20 cellular contexts compared by ENCODE assay signal in genomic region chr19:53892981-53893325, GRCh38. TPM values are rescaled to one million over a fixed set of nuclear protein-coding genes. Genes with fewer than 3 reads are reported as not detected.
DNase-seq lines count a peak whose midpoint lies in the region; ATAC-seq lines count a peak whose summit lies in the region.
"Had no signal": no experiment of that assay in that cellular context is flagged by ENCODE, and none has a peak within 500 bp of the region (broad histone marks: within the 10 kb centered on the region; RNA-seq: fewer than 3 reads in every experiment).

No MANE protein-coding gene starts in this region.

- DNase-seq in ELR (ENCODE audit: low read depth) = peak; percentile 32
- DNase-seq in HuH-7 (ENCODE audit: low spot score) = peak; percentile 64
- peak; percentile 35 for DNase-seq in SK-MEL-5 (ENCODE audit: low read depth, low spot score)
- peak; percentile 48 for DNase-seq in iPS-NIHi11 (ENCODE audit: low spot score)
- DNase-seq in KG1 (lab: John Stamatoyannopoulos, UW) = no peak
- DNase-seq in mesenteric fat pad (ENCODE audit: low spot score) = no peak
- DNase-seq: activated B cell treated with CpG ODN at 0.5 μM for 24 hours; amygdala; DMS53; NCI-H187 treated with DMSO at 0.1 percent for 48 hours; NCI-H510A treated with DMSO at 0.1 percent for 48 hours; stimulated activated CD4-positive, alpha-beta T cell treated with anti-CD3 and anti-CD28 coated beads, Interleukin-15, amount 100 ng/mL, for 24 hours; stimulated activated naive CD4-positive, alpha-beta T cell; upper lobe of right lung had no signal

- ATAC-seq in HG03097 (IDR thresholded peaks at IDR 0.05; ENCODE audit: low FRiP score, unreplicated experiment) (no peak), HG03135 (IDR thresholded peaks at IDR 0.05; ENCODE audit: unreplicated experiment) (no peak)
- ATAC-seq: upper lobe of right lung had no signal

- in situ Hi-C loops in SK-MEL-5 (cut with HindIII; ENCODE audit: low pct_unique_long_range_greater_than_20kb, low sequenced_read_pairs) = no loop called here

RNA-seq across cellular contexts. Expression of gene PRKCG, which starts 11.0 kb away (rescaled TPM):
- not detected in 2 replicates for total RNA-seq in SK-MEL-5 (2014; rRNA removed; shearing (Covaris generic))
- polyA plus RNA-seq in SK-MEL-5 (2015; cell fraction: cytosol; rRNA removed) = 0.07 and 0.18 TPM in 2 replicates
- polyA plus RNA-seq in SK-MEL-5 (2015; cell fraction: nucleus; rRNA removed) = not detected in 2 replicates
- not detected for total RNA-seq in mesenteric fat pad
- total RNA-seq: activated B cell treated with CpG ODN at 0.5 μM for 24 hours; activated T-helper 2 cell treated with anti-CD3 and anti-CD28 coated beads, Interferon-gamma antibody, Interleukin-2, Interleukin-4, amounts not matched to agents 10 μg/mL and 5 μg/mL and 100 μg/mL, durations not matched to agents 14 hours and 24 hours and 36 hours; H4; right atrium auricular region; upper lobe of right lung had no signal

RNA-seq across cellular contexts. Expression of gene CACNG7, which starts 16.1 kb away (rescaled TPM):
- total RNA-seq in SK-MEL-5 (2014; rRNA removed; shearing (Covaris generic)) = not detected in 2 replicates
- 0.09 and 0.24 TPM in 2 replicates for polyA plus RNA-seq in SK-MEL-5 (2015; cell fraction: cytosol; rRNA removed)
- polyA plus RNA-seq in SK-MEL-5 (2015; cell fraction: nucleus; rRNA removed) = 0.47 TPM in 1 of 2 replicates, not detected in the other
- not detected for total RNA-seq in mesenteric fat pad
- total RNA-seq: activated B cell treated with CpG ODN at 0.5 μM for 24 hours; activated T-helper 2 cell treated with anti-CD3 and anti-CD28 coated beads, Interferon-gamma antibody, Interleukin-2, Interleukin-4, amounts not matched to agents 10 μg/mL and 5 μg/mL and 100 μg/mL, durations not matched to agents 14 hours and 24 hours and 36 hours; H4; mononuclear cell; right atrium auricular region; upper lobe of right lung had no signal

RNA-seq across cellular contexts. Expression of gene MYADM, which starts 25.3 kb away (rescaled TPM):
- 4.0 and 4.5 TPM in 2 replicates for total RNA-seq in SK-MEL-5 (2014; rRNA removed; shearing (Covaris generic))
- polyA plus RNA-seq in SK-MEL-5 (2015; cell fraction: cytosol; rRNA removed) = 17.8 and 23.4 TPM in 2 replicates
- 2.6 and 14.3 TPM in 2 replicates for polyA plus RNA-seq in SK-MEL-5 (2015; cell fraction: nucleus; rRNA removed)
- total RNA-seq in mesenteric fat pad = 270 TPM

Comparison
In these comparisons a context has a peak if more than half of its experiments do, and no peak if none do; other contexts are left out.
1. DNase-seq: peak in ELR (single experiment), HuH-7 (single experiment), SK-MEL-5 (single experiment) and iPS-NIHi11 (single experiment); none in KG1 (single experiment) and mesenteric fat pad (single experiment).
2. RNA of gene MYADM, which starts 25.3 kb away (total RNA-seq): 270 TPM in mesenteric fat pad (single experiment); 4.0 to 4.5 TPM in SK-MEL-5; every median in the first group is over 10 times any median in the second.